ENCODE assay signal across 17 cellular contexts in genomic region chr12:129381717-129382116, GRCh38.
"Had no signal": no experiment of that assay in that cellular context is flagged by ENCODE, and none has a peak within 500 bp of the region (broad histone marks: within the 10 kb centered on the region; RNA-seq: fewer than 3 reads in every experiment).

No MANE protein-coding gene starts in this region.

- H3K9me3 Mint-ChIP-seq: neural crest cell had no signal

- H3K4me1 Mint-ChIP-seq: naive thymus-derived CD8-positive, alpha-beta T cell had no signal

- H3K27ac ChIP-seq: epithelial cell of prostate, esophagus muscularis mucosa, gastrocnemius medialis, heart right ventricle, right atrium auricular region, sigmoid colon, skin epidermis, stomach, thoracic aorta, transverse colon had no signal

- H3K27me3 ChIP-seq: gastrocnemius medialis, right atrium auricular region, sigmoid colon, stomach, transverse colon had no signal

- H3K27me3 Mint-ChIP-seq: naive thymus-derived CD8-positive, alpha-beta T cell had no signal

- H3K4me3 ChIP-seq: esophagus muscularis mucosa, gastrocnemius medialis, heart right ventricle, right atrium auricular region, sigmoid colon, skin epidermis, stomach, thoracic aorta, transverse colon had no signal

- H3K27ac Mint-ChIP-seq: naive thymus-derived CD8-positive, alpha-beta T cell had no signal

- H3K36me3 ChIP-seq: esophagus muscularis mucosa, gastrocnemius medialis, heart right ventricle, right atrium auricular region, sigmoid colon, stomach, thoracic aorta, transverse colon had no signal

- H3K4me1 ChIP-seq: esophagus muscularis mucosa, gastrocnemius medialis, heart right ventricle, right atrium auricular region, sigmoid colon, stomach had no signal

- ATAC-seq: gastrocnemius medialis; heart right ventricle; naive thymus-derived CD8-positive, alpha-beta T cell had no signal

- H3K9me3 ChIP-seq: gastrocnemius medialis, thoracic aorta, transverse colon had no signal

- DNase-seq: effector memory CD4-positive, alpha-beta T cell; gastrocnemius medialis; heart right ventricle; hypothalamus; mesendoderm; naive thymus-derived CD8-positive, alpha-beta T cell; sigmoid colon; stimulated activated naive CD4-positive, alpha-beta T cell; stomach; substantia nigra; transverse colon had no signal

- H3K4me3 Mint-ChIP-seq: naive thymus-derived CD8-positive, alpha-beta T cell; neural crest cell had no signal
